9 cellular contexts compared by ENCODE assay signal in genomic region chr2:46967990-46968647, GRCh38.
DNase-seq lines count a peak whose midpoint lies in the region; ATAC-seq and TF ChIP-seq lines count a peak whose summit lies in the region.
"Had no signal": no experiment of that assay in that cellular context is flagged by ENCODE, and none has a peak within 500 bp of the region (broad histone marks: within the 10 kb centered on the region; RNA-seq: fewer than 3 reads in every experiment).

No MANE protein-coding gene starts in this region.

- DNase-seq in MV-4-11 (lab: John Stamatoyannopoulos, UW) (peak; percentile 33), epithelial cell of esophagus (ENCODE audit: low read depth) (peak; percentile 91), activated gamma-delta T cell (lab: John Stamatoyannopoulos, UW) (no peak), cerebellar cortex (ENCODE audit: low spot score) (no peak)
- DNase-seq in activated T-cell treated with anti-CD3 and anti-CD28 coated beads, Interleukin-2, amount 50 U/mL, for 48 hours: no peak
- DNase-seq: DND-41 had no signal

- H3K4me3 ChIP-seq in ACC112 (ENCODE audit: low read depth, low read length) (peak overlapping the region; percentile 62), epithelial cell of esophagus (ENCODE audit: low read length) (peak overlapping the region; percentile 8), muscle layer of duodenum (ENCODE audit: low read depth in 1 of 2, low read length in 2 of 2) (peak overlapping the region in 1 of 2 donors; percentile 9)

- peak overlapping the region; percentile 97 for H3K27ac ChIP-seq in ACC112 (ENCODE audit: low read depth, low read length)
- H3K27ac ChIP-seq in muscle layer of duodenum (ENCODE audit: low read length): peak overlapping the region; percentile 81

- no peaks in the 10 kb centered on the region for H3K9me3 ChIP-seq in muscle layer of duodenum (ENCODE audit: control insufficient read depth in 1 of 2, low read length in 2 of 2)

- H3K36me3 ChIP-seq in ACC112 (ENCODE audit: insufficient read depth, low read length) (no peaks in the 10 kb centered on the region), muscle layer of duodenum (ENCODE audit: control insufficient read depth in 1 of 2, insufficient read depth in 2 of 2, low read length in 2 of 2) (peaks cover 4 to 11% of the 10 kb centered on the region in 2 donors)

- no peak overlapping the region for H2AFZ ChIP-seq in ACC112 (ENCODE audit: low read length, unreplicated experiment)

- H3K27me3 ChIP-seq in ACC112 (ENCODE audit: insufficient read depth, low read length) (no peaks in the 10 kb centered on the region), muscle layer of duodenum (ENCODE audit: low read depth, low read length) (no peaks in the 10 kb centered on the region)

- no peak for ATAC-seq in HG02571 (IDR thresholded peaks at IDR 0.05; ENCODE audit: unreplicated experiment)

- peaks cover 70% of the 10 kb centered on the region for H3K4me1 ChIP-seq in ACC112 (ENCODE audit: control insufficient read depth, insufficient read depth, low read length, unreplicated experiment)
- peaks cover 11 to 14% of the 10 kb centered on the region in 2 donors for H3K4me1 ChIP-seq in muscle layer of duodenum (ENCODE audit: control insufficient read depth in 1 of 2, insufficient read depth in 2 of 2, low read length in 2 of 2)

- TF ChIP-seq CTCF in epithelial cell of esophagus (IDR thresholded peaks at IDR 0.05; ENCODE audit: insufficient read depth, low read depth, low read length, missing control alignments): no peak

- H3K79me2 ChIP-seq in ACC112 (ENCODE audit: control insufficient read depth, insufficient read depth, low read length, unreplicated experiment): peaks cover 28% of the 10 kb centered on the region

Comparison
In these comparisons a context has a peak if more than half of its experiments do, and no peak if none do; other contexts are left out.
1. DNase-seq: peak in MV-4-11 (single experiment) and epithelial cell of esophagus (single experiment); none in activated gamma-delta T cell (single experiment), activated T-cell treated with anti-CD3 and anti-CD28 coated beads, Interleukin-2, amount 50 U/mL, for 48 hours (0 of 2) and cerebellar cortex (single experiment).